10 cellular contexts compared by ENCODE assay signal in genomic region chr1:39269349-39269748, GRCh38.
DNase-seq lines count a peak whose midpoint lies in the region; ATAC-seq and TF ChIP-seq lines count a peak whose summit lies in the region.
"Had no signal": no experiment of that assay in that cellular context is flagged by ENCODE, and none has a peak within 500 bp of the region (broad histone marks: within the 10 kb centered on the region; RNA-seq: fewer than 3 reads in every experiment).

No MANE protein-coding gene starts in this region.

- no peaks in the 10 kb centered on the region for H3K27me3 ChIP-seq in BLaER1 treated with 17β-estradiol and CSF1 and Interleukin-3, amounts not matched to agents 10 nM and 100 nM
- H3K27me3 ChIP-seq in neural cell (ENCODE audit: insufficient read depth, low read depth, low read length) = no peaks in the 10 kb centered on the region
- H3K27me3 ChIP-seq in PC-9 (ENCODE audit: insufficient read depth, low read depth) = no peaks in the 10 kb centered on the region

- TF ChIP-seq RAD21 in neural cell (conservative IDR thresholded peaks at IDR 0.05) = no peak

- TF ChIP-seq CTCF in HEK293 (tag by site-specific recombination; IDR thresholded peaks at IDR 0.05) (no peak), neural cell (IDR thresholded peaks at IDR 0.05; ENCODE audit: poor library complexity, severe bottlenecking) (no peak), PC-9 (conservative IDR thresholded peaks at IDR 0.05) (no peak)

- H3F3A ChIP-seq in neural cell (ENCODE audit: insufficient read depth, low read length, poor library complexity, severe bottlenecking) = no peaks in the 10 kb centered on the region
- no peaks in the 10 kb centered on the region for H3F3A ChIP-seq in PC-9 (ENCODE audit: insufficient read depth, low read depth)

- ATAC-seq in HG03095 (IDR thresholded peaks at IDR 0.05; ENCODE audit: unreplicated experiment) (no peak), GM18870 (IDR thresholded peaks at IDR 0.05; ENCODE audit: unreplicated experiment) (no peak)

- H3K4me1 ChIP-seq in BLaER1 treated with 17β-estradiol and CSF1 and Interleukin-3, amounts not matched to agents 10 nM and 100 nM = peaks cover 65 to 90% (median 81%) of the 10 kb centered on the region in 10 experiments
- H3K4me1 ChIP-seq in HEK293 (ENCODE audit: control insufficient read depth, insufficient read depth, low read length) = peaks cover 16% of the 10 kb centered on the region
- no peaks in the 10 kb centered on the region for H3K4me1 ChIP-seq in PC-9 (replicated peaks; ENCODE audit: insufficient read depth)

- intact Hi-C loops in PC-9 (cut with micrococcal nuclease; ENCODE audit: unreplicated experiment) = loop anchor here (10.0 kb wide), 1 partner anchor 385 kb away; no protein-coding TSS in a partner anchor

- H3K9me2 ChIP-seq in neural cell (ENCODE audit: insufficient read depth, low read length) (no peaks in the 10 kb centered on the region), PC-9 (ENCODE audit: insufficient read depth) (no peaks in the 10 kb centered on the region; the same call in 1 of the 2 replicates)

- H3K4me2 ChIP-seq in BLaER1 treated with 17β-estradiol and CSF1 and Interleukin-3, amounts not matched to agents 10 nM and 100 nM = peak overlapping the region; percentile 75 to 99 (median 95)
- peak overlapping the region; percentile 37 for H3K4me2 ChIP-seq in neural cell (ENCODE audit: low read length)
- no peak overlapping the region for H3K4me2 ChIP-seq in PC-9

- peak overlapping the region in 10 of 11 experiments; percentile 8 to 83 (median 74); a peak in 18 of 22 replicates for H3K9ac ChIP-seq in BLaER1 treated with 17β-estradiol and CSF1 and Interleukin-3, amounts not matched to agents 10 nM and 100 nM
- H3K9ac ChIP-seq in neural cell (ENCODE audit: low read length) = peak overlapping the region; percentile 67

- peak in 7 of 61 donors; percentile 19 to 75 (median 47) for DNase-seq in caudate nucleus (lab: John Stamatoyannopoulos, UW)
- no peak for DNase-seq in PC-9
- DNase-seq in activated gamma-delta T cell (lab: John Stamatoyannopoulos, UW) = no peak
- DNase-seq: T-helper 9 cell had no signal

- peak overlapping the region in 8 of 10 experiments; percentile 45 to 60 (median 54); a peak in 15 of 20 replicates for H3K4me3 ChIP-seq in BLaER1 treated with 17β-estradiol and CSF1 and Interleukin-3, amounts not matched to agents 10 nM and 100 nM
- H3K4me3 ChIP-seq in HEK293 (ENCODE audit: low read depth, low read length) = no peak overlapping the region
- H3K4me3 ChIP-seq in neural cell (ENCODE audit: low read length) = peak overlapping the region; percentile 61
- H3K4me3 ChIP-seq in PC-9 = no peak overlapping the region

- POLR2A ChIA-PET in HEK293 (lab: Yijun Ruan, JAX) = interaction anchor here (0.7 to 1.6 kb wide), 3 partner anchors 129 to 243 kb away, joined by 3 to 4 read pairs (median 4); no protein-coding TSS in a partner anchor
- POLR2A ChIA-PET in PC-9 (lab: Charles Lee; ENCODE audit: unreplicated experiment) = interaction anchor here (0.6 kb wide), 1 partner anchor 153 kb away, joined by 3 read pairs; no protein-coding TSS in a partner anchor

- H4K20me1 ChIP-seq in BLaER1 treated with 17β-estradiol and CSF1 and Interleukin-3, amounts not matched to agents 10 nM and 100 nM = peaks cover 12 to 96% (median 40%) of the 10 kb centered on the region in 11 experiments; a peak in 17 of 22 replicates
- no peaks in the 10 kb centered on the region for H4K20me1 ChIP-seq in neural cell (ENCODE audit: insufficient read depth)
- peaks cover 7% of the 10 kb centered on the region; the same call in 1 of the 2 replicates for H4K20me1 ChIP-seq in PC-9 (ENCODE audit: insufficient read depth)

- H3K79me2 ChIP-seq in neural cell (replicated peaks; ENCODE audit: insufficient read depth, low read length) = peaks cover 46% of the 10 kb centered on the region
- no peaks in the 10 kb centered on the region for H3K79me2 ChIP-seq in PC-9 (ENCODE audit: low read depth)

- H3K9me3 ChIP-seq in BLaER1 treated with 17β-estradiol and CSF1 and Interleukin-3, amounts not matched to agents 10 nM and 100 nM (replicated peaks in 1 of 11) = no peaks in the 10 kb centered on the region
- H3K9me3 ChIP-seq in HEK293 (ENCODE audit: control insufficient read depth, insufficient read depth, low read depth, low read length) (no peaks in the 10 kb centered on the region), neural cell (ENCODE audit: low read length) (no peaks in the 10 kb centered on the region), PC-9 (ENCODE audit: insufficient read depth, low read depth) (no peaks in the 10 kb centered on the region)

- CTCF ChIA-PET in HEK293 (lab: Yijun Ruan, JAX) (interaction anchor here (0.6 to 3.9 kb wide), 6 partner anchors 11 to 171 kb away, joined by 3 to 21 read pairs (median 5); no protein-coding TSS in a partner anchor), PC-9 (lab: Charles Lee) (no interaction called here)

- no TSS peak for BruUV-seq in PC-9 (replicated peaks; lab: Mats Ljungman, UMichigan)

- no peak for TF ChIP-seq EP300 in neural cell (conservative IDR thresholded peaks at IDR 0.05; ENCODE audit: poor library complexity, severe bottlenecking)

- peak overlapping the region in 10 of 11 experiments; percentile 47 to 91 (median 81); a peak in 19 of 22 replicates for H3K27ac ChIP-seq in BLaER1 treated with 17β-estradiol and CSF1 and Interleukin-3, amounts not matched to agents 10 nM and 100 nM
- H3K27ac ChIP-seq in HEK293 (ENCODE audit: extremely low read depth, low read depth, low read length) (peak overlapping the region; percentile 52; the same call in 1 of the 2 replicates), caudate nucleus (ENCODE audit: low read depth, low read length) (peak overlapping the region; percentile 91), neural cell (ENCODE audit: low read length) (peak overlapping the region; percentile 86), PC-9 (no peak overlapping the region)
- H3K27ac ChIP-seq: HL-60 had no signal

- no peak overlapping the region for H2AFZ ChIP-seq in neural cell (ENCODE audit: low read depth, low read length)
- no peak overlapping the region for H2AFZ ChIP-seq in PC-9

- peaks cover 0 to 31% (median 6%) of the 10 kb centered on the region in 11 experiments; a peak in 10 of 22 replicates for H3K36me3 ChIP-seq in BLaER1 treated with 17β-estradiol and CSF1 and Interleukin-3, amounts not matched to agents 10 nM and 100 nM
- H3K36me3 ChIP-seq in HEK293 (ENCODE audit: control insufficient read depth in 2 of 2, insufficient read depth in 1 of 2, low read length in 2 of 2) (no peaks in the 10 kb centered on the region), neural cell (ENCODE audit: insufficient read depth, low read length) (no peaks in the 10 kb centered on the region), PC-9 (ENCODE audit: low read depth) (no peaks in the 10 kb centered on the region)

TF ChIP-seq in HEK293, 187 proteins besides CTCF, POLR2A, EP300 and RAD21 (continues in another document):
- no peak for TF ChIP-seq ZNF624 (tag by site-specific recombination; IDR thresholded peaks at IDR 0.05)
- no peak for TF ChIP-seq ZNF707 (tag by site-specific recombination; IDR thresholded peaks at IDR 0.05)
- TF ChIP-seq HOXA7 (CRISPR knock-in tag; IDR thresholded peaks at IDR 0.05; ENCODE audit: borderline replicate concordance) = no peak
- TF ChIP-seq SP2 (tag by site-specific recombination; IDR thresholded peaks at IDR 0.05) = no peak
- TF ChIP-seq AEBP2 (tag by site-specific recombination; IDR thresholded peaks at IDR 0.05; ENCODE audit: borderline replicate concordance) = no peak
- no peak for TF ChIP-seq ZNF157 (tag by site-specific recombination; IDR thresholded peaks at IDR 0.05)
- no peak for TF ChIP-seq ZNF600 (tag by site-specific recombination; IDR thresholded peaks at IDR 0.05)

TF ChIP-seq in neural cell, 6 proteins besides CTCF, POLR2A, EP300 and RAD21:
- TF ChIP-seq EZH2 (IDR thresholded peaks at IDR 0.05; ENCODE audit: borderline replicate concordance, insufficient read depth, low read length, poor library complexity, severe bottlenecking) (no peak), MXI1 (conservative IDR thresholded peaks at IDR 0.05; ENCODE audit: poor library complexity, severe bottlenecking) (no peak), TAF1 (IDR thresholded peaks at IDR 0.05; ENCODE audit: low read depth) (no peak), SMC3 (conservative IDR thresholded peaks at IDR 0.05; ENCODE audit: poor library complexity) (no peak), POLR2AphosphoS5 (IDR thresholded peaks at IDR 0.05) (no peak), REST (IDR thresholded peaks at IDR 0.05; ENCODE audit: borderline replicate concordance) (no peak)

Comparison
In these comparisons a context has a peak if more than half of its experiments do, and no peak if none do; other contexts are left out.
1. H3K4me3 ChIP-seq: peak in BLaER1 treated with 17β-estradiol and CSF1 and Interleukin-3, amounts not matched to agents 10 nM and 100 nM (8 of 10) and neural cell (single experiment); none in HEK293 (single experiment) and PC-9 (single experiment).